In the genomic region with DNA sequence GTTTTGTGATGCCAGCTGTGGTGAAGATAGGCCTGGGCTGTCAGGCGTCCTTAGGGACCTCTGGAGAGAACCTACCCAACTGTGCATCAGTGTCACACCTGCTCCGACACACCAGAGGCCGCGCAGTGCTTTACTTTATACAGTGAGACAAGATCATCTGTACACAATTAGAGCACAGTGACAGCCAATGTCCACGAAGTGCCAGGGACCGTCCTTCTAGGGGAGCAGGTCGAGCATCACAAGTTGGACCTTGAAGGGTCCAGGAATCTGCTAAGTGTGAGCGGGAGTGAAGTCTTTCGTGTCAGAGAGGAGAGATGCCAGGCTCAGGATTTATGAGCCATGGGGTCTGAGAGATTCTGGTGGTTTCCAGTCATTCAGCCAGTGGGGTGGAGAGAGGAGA, we compare ENCODE assay signal across 26 cellular contexts.
"Had no signal": no experiment of that assay in that cellular context is flagged by ENCODE, and none has a peak within 500 bp of the region (broad histone marks: within the 10 kb centered on the region; RNA-seq: fewer than 3 reads in every experiment).

No MANE protein-coding gene starts in this region.

- H3K4me3 ChIP-seq: adrenal gland, body of pancreas, cardiac muscle cell, colonic mucosa had no signal

- H3K36me3 ChIP-seq: adrenal gland, cardiac muscle cell, colonic mucosa had no signal

- H3K9me3 ChIP-seq: colonic mucosa had no signal

- H3K4me1 ChIP-seq: body of pancreas, colonic mucosa had no signal

- DNase-seq: activated CD4-positive, alpha-beta memory T cell treated with anti-CD3 and anti-CD28 coated beads for 36 hours; activated CD4-positive, alpha-beta T cell treated with anti-CD3 and anti-CD28 coated beads for 36 hours; activated CD4-positive, alpha-beta T cell treated with anti-CD3 and anti-CD28 coated beads, Interleukin-2, amount 10 ng/mL, durations not matched to agents 24 days and 14 days; activated CD4-positive, CD25-positive, alpha-beta regulatory T cell; activated CD4-positive, CD25-positive, alpha-beta regulatory T cell treated with anti-CD3 and anti-CD28 coated beads, Interleukin-2, amount 50 U/mL, for 72 hours; activated CD8-positive, alpha-beta memory T cell treated with anti-CD3 and anti-CD28 coated beads, Interleukin-2, amount 10 ng/mL, durations not matched to agents 7 days and 5 days; activated CD8-positive, alpha-beta memory T cell treated with anti-CD3 and anti-CD28 coated beads, Interleukin-2, amount 50 U/mL, for 4 hours; activated CD8-positive, alpha-beta T cell treated with anti-CD3 and anti-CD28 coated beads, Interleukin-2, amount 10 ng/mL, durations not matched to agents 7 days and 5 days; activated effector memory CD4-positive, alpha-beta T cell treated with anti-CD3 and anti-CD28 coated beads, Interleukin-2, amount 50 U/mL, for 16 hours; activated naive CD4-positive, alpha-beta T cell treated with anti-CD3 and anti-CD28 coated beads for 36 hours; activated naive CD8-positive, alpha-beta T cell treated with anti-CD3 and anti-CD28 coated beads for 36 hours; activated naive CD8-positive, alpha-beta T cell treated with anti-CD3 and anti-CD28 coated beads, Interleukin-2, amount 50 U/mL, for 24 hours; activated T-cell treated with anti-CD3 and anti-CD28 coated beads, Interleukin-2, amount 50 U/mL, for 1 hour; activated T-cell treated with anti-CD3 and anti-CD28 coated beads, Interleukin-2, amount 50 U/mL, for 48 hours; adrenal gland; amygdala; aorta; body of pancreas; central memory CD4-positive, alpha-beta T cell; cerebellar nuclear complex; colonic mucosa; effector CD8-positive, alpha-beta T cell; foreskin fibroblast; T-helper 2 cell had no signal

- H3K27me3 ChIP-seq: adrenal gland, body of pancreas, colonic mucosa had no signal

- ATAC-seq: activated CD4-positive, alpha-beta T cell treated with anti-CD3 and anti-CD28 coated beads for 36 hours; activated CD8-positive, alpha-beta memory T cell treated with anti-CD3 and anti-CD28 coated beads, Interleukin-2, amount 10 ng/mL, durations not matched to agents 7 days and 5 days; activated CD8-positive, alpha-beta T cell treated with anti-CD3 and anti-CD28 coated beads, Interleukin-2, amount 10 ng/mL, durations not matched to agents 7 days and 5 days; activated naive CD8-positive, alpha-beta T cell treated with anti-CD3 and anti-CD28 coated beads, Interleukin-2, amount 50 U/mL, for 24 hours; body of pancreas had no signal

- H3K27ac ChIP-seq: adrenal gland, body of pancreas, cardiac muscle cell, colonic mucosa, epithelial cell of prostate had no signal
